Comparison of ENCODE assay signal across 8 cellular contexts in the genomic region with DNA sequence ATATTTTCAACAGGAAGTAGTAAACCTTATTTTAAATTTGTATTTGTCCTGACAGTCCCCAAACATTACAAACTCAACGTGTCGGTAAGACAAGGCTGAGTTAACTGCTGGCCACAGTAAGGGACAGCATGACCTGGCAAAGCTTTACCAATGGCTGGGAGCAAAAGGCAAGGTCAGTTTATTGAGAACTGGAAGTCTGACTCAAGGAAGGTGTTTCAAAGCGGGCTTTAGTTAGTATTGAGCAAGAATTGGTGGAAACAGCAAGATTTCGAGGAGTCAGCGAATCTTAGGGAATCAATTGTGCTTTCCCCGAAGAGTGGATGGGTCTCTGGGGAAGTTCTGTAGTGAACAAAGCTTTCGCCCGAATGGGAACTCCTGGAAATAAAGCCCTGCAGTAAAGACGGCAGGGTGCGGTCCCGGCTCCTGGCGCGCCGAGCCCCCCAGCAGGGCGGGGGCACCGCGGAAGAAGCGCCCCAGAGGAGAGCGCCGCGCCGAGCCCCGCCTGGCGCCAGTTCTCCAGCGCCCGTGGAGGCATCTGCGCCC. TPM values are rescaled to one million over a fixed set of nuclear protein-coding genes. Genes with fewer than 3 reads are reported as not detected.
DNase-seq lines count a peak whose midpoint lies in the region; ATAC-seq and TF ChIP-seq lines count a peak whose summit lies in the region.

No MANE protein-coding gene starts in this region.

- intact Hi-C loops in ascending aorta (cut with DNase I) = loop anchor here (5.0 to 10.0 kb wide), 5 partner anchors 214 to 1874 kb away; a partner anchor contains a TSS

- H3K4me1 ChIP-seq in HUES64 (ENCODE audit: insufficient read depth, low read length) (peaks cover 19% of the 10 kb centered on the region), ascending aorta (peaks cover 6 to 23% of the 10 kb centered on the region in 2 donors)

- TF ChIP-seq CTCF in BJ (IDR thresholded peaks at IDR 0.05; ENCODE audit: insufficient read depth, low read depth, low read length) = no peak
- no peak for TF ChIP-seq CTCF in ascending aorta (IDR thresholded peaks at IDR 0.05)

- H3K9me3 ChIP-seq in HUES64 (ENCODE audit: insufficient read depth, low read depth, low read length) (no peaks in the 10 kb centered on the region), ascending aorta (no peaks in the 10 kb centered on the region)

- POLR2A ChIA-PET in BJ (lab: Charles Lee) = interaction anchor here (0.7 to 1.2 kb wide), 2 partner anchors 11 to 276 kb away, joined by 3 read pairs; a partner anchor contains a TSS

- peaks cover 17% of the 10 kb centered on the region for H3K36me3 Mint-ChIP-seq in stimulated activated memory B cell treated with anti-CD40 and anti-IgM and Interleukin-4, amounts not matched to agents 10 μg/mL and 1 μg/mL and 100 μg/mL, for 72 hours

- H3K27me3 Mint-ChIP-seq in stimulated activated memory B cell treated with anti-CD40 and anti-IgM and Interleukin-4, amounts not matched to agents 10 μg/mL and 1 μg/mL and 100 μg/mL, for 72 hours = no peaks in the 10 kb centered on the region

- H3K9ac ChIP-seq in HUES64 (ENCODE audit: low read depth, low read length) = peak overlapping the region; percentile 95

- no peaks in the 10 kb centered on the region for H3K9me3 Mint-ChIP-seq in stimulated activated memory B cell treated with anti-CD40 and anti-IgM and Interleukin-4, amounts not matched to agents 10 μg/mL and 1 μg/mL and 100 μg/mL, for 72 hours

- H3K36me3 ChIP-seq in BJ (ENCODE audit: control insufficient read depth, insufficient read depth, low read length) (peaks cover 5% of the 10 kb centered on the region), HUES64 (ENCODE audit: insufficient read depth, low read length) (peaks cover 21% of the 10 kb centered on the region), ascending aorta (peaks cover 12 to 14% of the 10 kb centered on the region in 2 donors)

- WGBS in HUES64 = 4% methylated on average over 27 of the region's 27 CpGs

- H3K4me3 ChIP-seq in BJ (ENCODE audit: low read depth, low read length) (peak overlapping the region; percentile 55), HUES64 (ENCODE audit: low read length) (peak overlapping the region; percentile 87), ascending aorta (peak overlapping the region; percentile 76 to 77)

- DNase-seq in BJ (ENCODE audit: low read depth) (no peak), ascending aorta (ENCODE audit: low spot score in 2 of 2) (peak in 1 of 2 donors; percentile 69), iris pigment epithelial cell (ENCODE audit: low read depth) (peak; percentile 61), hippocampal formation (lab: John Stamatoyannopoulos, UW) (no peak), SHP77 treated with DMSO at 0.1 percent for 48 hours (lab: John Stamatoyannopoulos, UW) (no peak)
- DNase-seq in activated CD8-positive, alpha-beta memory T cell treated with anti-CD3 and anti-CD28 coated beads, Interleukin-2, amount 50 U/mL, for 48 hours = no peak

- H3K27ac ChIP-seq in HUES64 (ENCODE audit: low read depth, low read length) (peak overlapping the region; percentile 99), ascending aorta (peak overlapping the region; percentile 99 to 100)

- H3K4me1 Mint-ChIP-seq in stimulated activated memory B cell treated with anti-CD40 and anti-IgM and Interleukin-4, amounts not matched to agents 10 μg/mL and 1 μg/mL and 100 μg/mL, for 72 hours = peaks cover 57% of the 10 kb centered on the region

- H3K27me3 ChIP-seq in BJ (ENCODE audit: control insufficient read depth, insufficient read depth, low read length) (no peaks in the 10 kb centered on the region), HUES64 (ENCODE audit: insufficient read depth, low read length) (no peaks in the 10 kb centered on the region), ascending aorta (no peaks in the 10 kb centered on the region)

- H3K27ac Mint-ChIP-seq in stimulated activated memory B cell treated with anti-CD40 and anti-IgM and Interleukin-4, amounts not matched to agents 10 μg/mL and 1 μg/mL and 100 μg/mL, for 72 hours = peak overlapping the region; percentile 95

- peak overlapping the region; percentile 82 for H3K4me3 Mint-ChIP-seq in stimulated activated memory B cell treated with anti-CD40 and anti-IgM and Interleukin-4, amounts not matched to agents 10 μg/mL and 1 μg/mL and 100 μg/mL, for 72 hours

- no peak for ATAC-seq in stimulated activated memory B cell treated with anti-CD40 and anti-IgM and Interleukin-4, amounts not matched to agents 10 μg/mL and 1 μg/mL and 100 μg/mL, for 72 hours

- CTCF ChIA-PET in BJ (lab: Yijun Ruan, JAX) = no interaction called here

RNA-seq across cellular contexts. Expression of a gene that starts 0.8 kb away (rescaled TPM):
- polyA plus RNA-seq in BJ (2011; rRNA removed) = 17.9 and 22.7 TPM in 2 replicates
- polyA minus RNA-seq in BJ (2011; rRNA and poly(A)+ RNA removed) = 40.3 and 46.3 TPM in 2 replicates
- 11.6 TPM for polyA plus RNA-seq in HUES64 (2013, experiment 1 of 2)
- polyA plus RNA-seq in HUES64 (2013, experiment 2 of 2) = 14.2 TPM
- total RNA-seq in ascending aorta = 54.8 TPM

RNA-seq across cellular contexts. Expression of a gene that starts 10.6 kb away (rescaled TPM):
- 19.2 and 24.2 TPM in 2 replicates for polyA plus RNA-seq in BJ (2011; rRNA removed)
- 7.4 and 8.7 TPM in 2 replicates for polyA minus RNA-seq in BJ (2011; rRNA and poly(A)+ RNA removed)
- polyA plus RNA-seq in HUES64 (2013, experiment 1 of 2) = 25.4 TPM
- polyA plus RNA-seq in HUES64 (2013, experiment 2 of 2) = 26.1 TPM
- 50.0 TPM for total RNA-seq in ascending aorta
